Comparison of ENCODE assay signal across 16 cellular contexts in genomic region chr10:113056030-113056429, GRCh38.
DNase-seq lines count a peak whose midpoint lies in the region; ATAC-seq and TF ChIP-seq lines count a peak whose summit lies in the region.
"Had no signal": no experiment of that assay in that cellular context is flagged by ENCODE, and none has a peak within 500 bp of the region (broad histone marks: within the 10 kb centered on the region; RNA-seq: fewer than 3 reads in every experiment).

No MANE protein-coding gene starts in this region.

- POLR2A ChIA-PET in HCT116 (lab: Charles Lee) (interaction anchor here (0.9 to 1.7 kb wide), 2 partner anchors 14 to 18 kb away, joined by 4 to 5 read pairs; no protein-coding TSS in a partner anchor), WTC11 (lab: Charles Lee) (interaction anchor here (0.6 kb wide), 1 partner anchor 23 kb away, joined by 10 read pairs; no protein-coding TSS in a partner anchor)

- H3K9me2 ChIP-seq in HCT116 (ENCODE audit: insufficient read depth): no peaks in the 10 kb centered on the region

- intact Hi-C loops in HCT116 (cut with micrococcal nuclease): no loop called here
- intact Hi-C loops in lower lobe of right lung (cut with DNase I): no loop called here
- intact Hi-C loops in activated naive CD4-positive, alpha-beta T cell treated with anti-CD3 and anti-CD28 coated beads for 36 hours (cut with micrococcal nuclease): no loop called here

- peak overlapping the region; percentile 39; the same call in 1 of the 2 replicates for H3K27ac Mint-ChIP-seq in WTC11
- no peak overlapping the region for H3K27ac Mint-ChIP-seq in activated naive CD4-positive, alpha-beta T cell treated with anti-CD3 and anti-CD28 coated beads for 36 hours
- H3K27ac Mint-ChIP-seq: activated T-helper 2 cell treated with anti-CD3 and anti-CD28 coated beads, Interferon-gamma antibody, Interleukin-2, Interleukin-4, amounts not matched to agents 10 μg/mL and 5 μg/mL and 100 μg/mL, durations not matched to agents 14 hours and 24 hours and 36 hours had no signal

- peaks cover 100% of the 10 kb centered on the region for H3K79me2 ChIP-seq in HCT116 (ENCODE audit: insufficient read depth, low read length)

- H3K9me3 Mint-ChIP-seq in WTC11: no peaks in the 10 kb centered on the region
- H3K9me3 Mint-ChIP-seq in activated naive CD4-positive, alpha-beta T cell treated with anti-CD3 and anti-CD28 coated beads for 36 hours: no peaks in the 10 kb centered on the region
- H3K9me3 Mint-ChIP-seq: activated T-helper 2 cell treated with anti-CD3 and anti-CD28 coated beads, Interferon-gamma antibody, Interleukin-2, Interleukin-4, amounts not matched to agents 10 μg/mL and 5 μg/mL and 100 μg/mL, durations not matched to agents 14 hours and 24 hours and 36 hours had no signal

- H3K36me3 ChIP-seq in HCT116 (ENCODE audit: control insufficient read depth in 1 of 2, insufficient read depth in 2 of 2, low read length in 2 of 2) (peaks cover 7 to 34% of the 10 kb centered on the region in 2 experiments; a peak in 2 of 4 replicates), lower lobe of right lung (no peaks in the 10 kb centered on the region), thoracic aorta (no peaks in the 10 kb centered on the region)
- H3K36me3 ChIP-seq: pancreas, WERI-Rb-1 had no signal

- ATAC-seq in HCT116 (no peak), WTC11 (no peak), lower lobe of right lung (no peak), thoracic aorta (ENCODE audit: insufficient number of reproducible peaks, low FRiP score, low read depth) (no peak)

- DNase-seq in HCT116 (ENCODE audit: low read depth, low spot score): no peak
- DNase-seq in WTC11 (ENCODE audit: low spot score): no peak
- DNase-seq in lower lobe of right lung: no peak
- no peak for DNase-seq in thoracic aorta (ENCODE audit: low spot score)
- no peak for DNase-seq in stimulated activated CD4-positive, alpha-beta T cell treated with anti-CD3 and anti-CD28 coated beads, Interleukin-2, amount 100 ng/mL, for 48 hours
- DNase-seq in foreskin melanocyte: no peak
- DNase-seq in activated naive CD4-positive, alpha-beta T cell treated with anti-CD3 and anti-CD28 coated beads for 36 hours: no peak
- DNase-seq: activated CD8-positive, alpha-beta memory T cell treated with anti-CD3 and anti-CD28 coated beads for 24 hours; MM.1S; NCI-H2029; NCI-H524; pancreas; WERI-Rb-1 had no signal

- TF ChIP-seq RAD21 in HCT116 (IDR thresholded peaks at IDR 0.05; ENCODE audit: low read depth): no peak

- H3K27me3 Mint-ChIP-seq in WTC11 (ENCODE audit: low read depth): no peaks in the 10 kb centered on the region
- peaks cover 9% of the 10 kb centered on the region for H3K27me3 Mint-ChIP-seq in activated naive CD4-positive, alpha-beta T cell treated with anti-CD3 and anti-CD28 coated beads for 36 hours (ENCODE audit: low read depth)

- CTCF ChIA-PET in HCT116 (lab: Charles Lee): no interaction called here
- CTCF ChIA-PET in WTC11 (lab: Charles Lee): no interaction called here
- CTCF ChIA-PET in activated naive CD4-positive, alpha-beta T cell treated with anti-CD3 and anti-CD28 coated beads for 36 hours (lab: Charles Lee): no interaction called here

- TF ChIP-seq POLR2A in HCT116 (IDR thresholded peaks at IDR 0.05; ENCODE audit: borderline replicate concordance, extremely low read depth, insufficient read depth, insufficient read length): no peak

- peak overlapping the region; percentile 16; the same call in 1 of the 2 replicates for H3K27ac ChIP-seq in HCT116 (ENCODE audit: low read depth, low read length)
- H3K27ac ChIP-seq in lower lobe of right lung: peak overlapping the region; percentile 26
- H3K27ac ChIP-seq in thoracic aorta: peak overlapping the region; percentile 90 to 91
- H3K27ac ChIP-seq: pancreas, WERI-Rb-1 had no signal

- H3K4me2 ChIP-seq in HCT116 (ENCODE audit: low read length): peak overlapping the region; percentile 10
- H3K4me2 ChIP-seq: BLaER1 had no signal

- H3K4me3 ChIP-seq in HCT116 (replicated peaks in 1 of 2; ENCODE audit: low read depth in 1 of 2, low read length in 2 of 2) (no peak overlapping the region), lower lobe of right lung (no peak overlapping the region), thoracic aorta (no peak overlapping the region)
- H3K4me3 ChIP-seq: BLaER1, pancreas, skin epidermis had no signal

- RAD21 ChIA-PET in HCT116 (lab: Charles Lee; ENCODE audit: low non-redundant PET in 1 of 2, low total read pairs in 2 of 2, uncharacterized antibody in 2 of 2, unreplicated experiment in 2 of 2): no interaction called here

- H3K4me1 Mint-ChIP-seq in WTC11: peaks cover 58% of the 10 kb centered on the region
- H3K4me1 Mint-ChIP-seq in activated naive CD4-positive, alpha-beta T cell treated with anti-CD3 and anti-CD28 coated beads for 36 hours (ENCODE audit: low read depth): peaks cover 8% of the 10 kb centered on the region

- H3K4me1 ChIP-seq in HCT116 (ENCODE audit: control insufficient read depth in 1 of 2, insufficient read depth in 2 of 2, low read length in 2 of 2): peaks cover 61 to 71% of the 10 kb centered on the region in 2 experiments
- peaks cover 73% of the 10 kb centered on the region for H3K4me1 ChIP-seq in lower lobe of right lung
- peaks cover 38 to 95% of the 10 kb centered on the region in 2 donors for H3K4me1 ChIP-seq in thoracic aorta (ENCODE audit: control insufficient read depth in 1 of 2, low read depth in 2 of 2)

- H3K27me3 ChIP-seq in HCT116 (ENCODE audit: insufficient read depth, low read length): no peaks in the 10 kb centered on the region
- H3K27me3 ChIP-seq in lower lobe of right lung (ENCODE audit: low read depth): no peaks in the 10 kb centered on the region
- no peaks in the 10 kb centered on the region for H3K27me3 ChIP-seq in thoracic aorta (replicated peaks; ENCODE audit: insufficient read depth)
- H3K27me3 ChIP-seq: BLaER1, pancreas had no signal

- H2AFZ ChIP-seq in HCT116 (ENCODE audit: low read depth, low read length, poor library complexity, severe bottlenecking): no peak overlapping the region

- H3K4me3 Mint-ChIP-seq in WTC11: no peak overlapping the region
- no peak overlapping the region for H3K4me3 Mint-ChIP-seq in activated naive CD4-positive, alpha-beta T cell treated with anti-CD3 and anti-CD28 coated beads for 36 hours

- TF ChIP-seq CTCF in HCT116 (IDR thresholded peaks at IDR 0.05 in 2 of 3, conservative IDR thresholded peaks at IDR 0.05 in 1 of 3; ENCODE audit: borderline replicate concordance in 1 of 3, insufficient read depth in 1 of 3, low read depth in 2 of 3, low read length in 2 of 3) (no peak), WTC11 (IDR thresholded peaks at IDR 0.05) (no peak), lower lobe of right lung (IDR thresholded peaks at IDR 0.05) (no peak), thoracic aorta (IDR thresholded peaks at IDR 0.05) (no peak)

- peaks cover 53% of the 10 kb centered on the region for H4K20me1 ChIP-seq in HCT116 (ENCODE audit: insufficient read depth)

- H3K9me3 ChIP-seq in HCT116 (ENCODE audit: control insufficient read depth in 1 of 2, insufficient read depth in 1 of 2, low read depth in 1 of 2, low read length in 2 of 2) (no peaks in the 10 kb centered on the region), lower lobe of right lung (no peaks in the 10 kb centered on the region), thoracic aorta (no peaks in the 10 kb centered on the region)
- H3K9me3 ChIP-seq: BLaER1, pancreas had no signal

- H3K9ac ChIP-seq in HCT116 (ENCODE audit: low read length): no peak overlapping the region
- H3K9ac ChIP-seq: BLaER1 had no signal

- no TSS peak for BruUV-seq in HCT116 (replicated peaks; lab: Mats Ljungman, UMichigan)

- H3K36me3 Mint-ChIP-seq in WTC11: 0 out of 2 replicates have a peak, but pooled peaks cover 3% of the 10 kb centered on the region
- H3K36me3 Mint-ChIP-seq in activated naive CD4-positive, alpha-beta T cell treated with anti-CD3 and anti-CD28 coated beads for 36 hours (ENCODE audit: low read depth): no peaks in the 10 kb centered on the region

TF ChIP-seq in HCT116, 20 proteins besides CTCF, POLR2A, EP300 and RAD21 (continues in another document):
- TF ChIP-seq EGR1 (IDR thresholded peaks at IDR 0.05; ENCODE audit: low read depth): no peak
- no peak for TF ChIP-seq MAX (IDR thresholded peaks at IDR 0.05)
- no peak for TF ChIP-seq EZH2phosphoT487 (IDR thresholded peaks at IDR 0.05; ENCODE audit: borderline replicate concordance)
- no peak for TF ChIP-seq SP1 (IDR thresholded peaks at IDR 0.05; ENCODE audit: low read depth)
- no peak for TF ChIP-seq ATF3 (IDR thresholded peaks at IDR 0.05)
- no peak for TF ChIP-seq ZFX (IDR thresholded peaks at IDR 0.05)
- no peak for TF ChIP-seq POLR2AphosphoS5 (IDR thresholded peaks at IDR 0.05; ENCODE audit: low read depth, low read length)
- no peak for TF ChIP-seq TCF7L2 (IDR thresholded peaks at IDR 0.05; ENCODE audit: borderline replicate concordance, extremely low read depth, insufficient read depth, insufficient read length)
- no peak for TF ChIP-seq CBX3 (IDR thresholded peaks at IDR 0.05; ENCODE audit: low read depth)

TF ChIP-seq in WTC11, 78 proteins besides CTCF, POLR2A, EP300 and RAD21 (continues in another document):
- no peak for TF ChIP-seq ZNF219 (CRISPR knock-in tag; IDR thresholded peaks at IDR 0.05; ENCODE audit: borderline replicate concordance)
- TF ChIP-seq HMGA2 (CRISPR knock-in tag; IDR thresholded peaks at IDR 0.05): no peak
- TF ChIP-seq FOXP1 (CRISPR knock-in tag; IDR thresholded peaks at IDR 0.05; ENCODE audit: borderline replicate concordance): no peak
- no peak for TF ChIP-seq MXD4 (CRISPR knock-in tag; IDR thresholded peaks at IDR 0.05; ENCODE audit: borderline replicate concordance)
- TF ChIP-seq OVOL2 (CRISPR knock-in tag; IDR thresholded peaks at IDR 0.05; ENCODE audit: borderline replicate concordance): no peak
- no peak for TF ChIP-seq NFATC4 (CRISPR knock-in tag; IDR thresholded peaks at IDR 0.05)
- no peak for TF ChIP-seq PREB (CRISPR knock-in tag; IDR thresholded peaks at IDR 0.05; ENCODE audit: borderline replicate concordance)
- no peak for TF ChIP-seq ZNF121 (CRISPR knock-in tag; IDR thresholded peaks at IDR 0.05)
- no peak for TF ChIP-seq ETV6 (CRISPR knock-in tag; IDR thresholded peaks at IDR 0.05)
- TF ChIP-seq KAT7 (CRISPR knock-in tag; IDR thresholded peaks at IDR 0.05; ENCODE audit: borderline replicate concordance): no peak
- no peak for TF ChIP-seq TP53 (CRISPR knock-in tag; IDR thresholded peaks at IDR 0.05)

Comparison
In these comparisons a context has a peak if more than half of its experiments do, and no peak if none do; other contexts are left out.
1. H3K27ac ChIP-seq: peak in every context shown above with its lines; median percentile 90 in thoracic aorta; 26 in lower lobe of right lung; 16 in HCT116.